Comparison of ENCODE assay signal across 24 cellular contexts in genomic region chr20:18654448-18654773, GRCh38.
"Had no signal": no experiment of that assay in that cellular context is flagged by ENCODE, and none has a peak within 500 bp of the region (broad histone marks: within the 10 kb centered on the region; RNA-seq: fewer than 3 reads in every experiment).

No MANE protein-coding gene starts in this region.

- FAIRE-seq: endometrium, islet of Langerhans, keratinocyte had no signal

- H3K27me3 ChIP-seq: colonic mucosa, esophagus squamous epithelium, gastrocnemius medialis, heart right ventricle, left lung had no signal

- H3K9me3 ChIP-seq: colonic mucosa, esophagus squamous epithelium, gastrocnemius medialis, heart right ventricle, left lung, lower lobe of right lung, mucosa of descending colon had no signal

- DNase-seq: colonic mucosa; cortex of kidney; effector CD8-positive, alpha-beta T cell; effector memory CD8-positive, alpha-beta T cell; endodermal cell; erythroblast; esophagus squamous epithelium; foreskin fibroblast; gastrocnemius medialis; glutamatergic neuron; head of caudate nucleus; heart right ventricle; hippocampal formation; left cardiac atrium; left lung; left ventricle myocardium superior; lower lobe of right lung; mesenchymal stem cell; mucosa of descending colon had no signal

- ATAC-seq: effector memory CD8-positive, alpha-beta T cell; esophagus mucosa; gastrocnemius medialis; heart right ventricle; left cardiac atrium; left lung; left ventricle myocardium superior; lower lobe of right lung; mucosa of descending colon had no signal

- H3K36me3 ChIP-seq: colonic mucosa, esophagus squamous epithelium, gastrocnemius medialis, left lung, lower lobe of right lung had no signal

- H3K27ac ChIP-seq: colonic mucosa, epithelial cell of prostate, esophagus squamous epithelium, gastrocnemius medialis, heart right ventricle, left lung, lower lobe of right lung had no signal

- H3K4me1 ChIP-seq: colonic mucosa, gastrocnemius medialis, left lung, lower lobe of right lung had no signal

- H3K4me3 ChIP-seq: colonic mucosa, esophagus squamous epithelium, gastrocnemius medialis, heart right ventricle, left lung, lower lobe of right lung, mucosa of descending colon had no signal
